14 cellular contexts compared by ENCODE assay signal in genomic region chr19:46978470-46978869, GRCh38. TPM values are rescaled to one million over a fixed set of nuclear protein-coding genes. Genes with fewer than 3 reads are reported as not detected.
DNase-seq lines count a peak whose midpoint lies in the region; ATAC-seq, FAIRE-seq and TF ChIP-seq lines count a peak whose summit lies in the region.
"Had no signal": no experiment of that assay in that cellular context is flagged by ENCODE, and none has a peak within 500 bp of the region (broad histone marks: within the 10 kb centered on the region; RNA-seq: fewer than 3 reads in every experiment).

No MANE protein-coding gene starts in this region.

- FAIRE-seq in H54 (lab: Jason Lieb, UNC), result no peak

- no peak for DNase-seq in stimulated activated naive CD8-positive, alpha-beta T cell treated with anti-CD3 and anti-CD28 coated beads, Interleukin-15, amount 100 ng/mL, for 72 hours
- no peak for DNase-seq in stimulated activated naive CD8-positive, alpha-beta T cell treated with anti-CD3 and anti-CD28 coated beads, Interleukin-15, Interleukin-2, amounts not matched to agents 100 U/mL and 50 U/mL, for 24 hours
- DNase-seq in osteoblast (ENCODE audit: insufficient read length, low spot score, missing footprints), result no peak
- no peak for DNase-seq in NCI-H2171 treated with DMSO at 0.1 percent for 48 hours (lab: John Stamatoyannopoulos, UW)
- no peak for DNase-seq in CD1c-positive myeloid dendritic cell (ENCODE audit: extremely low spot score)
- DNase-seq in mucosa of gallbladder (ENCODE audit: low spot score), result no peak
- DNase-seq in H54 (ENCODE audit: insufficient read length, low spot score), result no peak
- DNase-seq: aorta; effector memory CD4-positive, alpha-beta T cell; NCI-H2081; NK-92 treated with Interleukin-12 subunit alpha and Interleukin-12 subunit beta, amount 100 ng/mL, for 24 hours; SIG-M5; stimulated activated CD4-positive, alpha-beta T cell treated with anti-CD3 and anti-CD28 coated beads, Interleukin-12 subunit alpha, Interleukin-12 subunit beta, amount 100 ng/mL, for 4 hours had no signal

- peaks cover 70% of the 10 kb centered on the region for H3K4me1 ChIP-seq in osteoblast (ENCODE audit: insufficient read depth, low read length)

- peaks cover 3% of the 10 kb centered on the region for H3K36me3 ChIP-seq in osteoblast (ENCODE audit: insufficient read depth, low read length)

- H3K27me3 ChIP-seq in osteoblast (ENCODE audit: insufficient read depth, low read length), result no peaks in the 10 kb centered on the region

- H3K27ac Mint-ChIP-seq in stimulated activated naive CD8-positive, alpha-beta T cell treated with anti-CD3 and anti-CD28 coated beads, Interleukin-15, amount 100 ng/mL, for 72 hours, result peak overlapping the region; percentile 74 to 79
- H3K27ac Mint-ChIP-seq in dendritic cell treated with granulocyte-macrophage colony-stimulating factor and Interleukin-4, amounts not matched to agents 40 ng/mL and 50 ng/mL, for 4 days, result peak overlapping the region; percentile 22

- H3K79me2 ChIP-seq in osteoblast (ENCODE audit: insufficient read depth, low read length), result peaks cover 58% of the 10 kb centered on the region

- H3K9me3 Mint-ChIP-seq in stimulated activated naive CD8-positive, alpha-beta T cell treated with anti-CD3 and anti-CD28 coated beads, Interleukin-15, amount 100 ng/mL, for 72 hours, result no peaks in the 10 kb centered on the region
- no peaks in the 10 kb centered on the region for H3K9me3 Mint-ChIP-seq in dendritic cell treated with granulocyte-macrophage colony-stimulating factor and Interleukin-4, amounts not matched to agents 40 ng/mL and 50 ng/mL, for 4 days

- H3K4me1 Mint-ChIP-seq in stimulated activated naive CD8-positive, alpha-beta T cell treated with anti-CD3 and anti-CD28 coated beads, Interleukin-15, amount 100 ng/mL, for 72 hours, result peaks cover 49% of the 10 kb centered on the region
- peaks cover 70% of the 10 kb centered on the region for H3K4me1 Mint-ChIP-seq in dendritic cell treated with granulocyte-macrophage colony-stimulating factor and Interleukin-4, amounts not matched to agents 40 ng/mL and 50 ng/mL, for 4 days (ENCODE audit: low read depth)

- H3K9me3 ChIP-seq in osteoblast (ENCODE audit: low read depth, low read length), result no peaks in the 10 kb centered on the region

- H3K27me3 Mint-ChIP-seq in stimulated activated naive CD8-positive, alpha-beta T cell treated with anti-CD3 and anti-CD28 coated beads, Interleukin-15, amount 100 ng/mL, for 72 hours, result no peaks in the 10 kb centered on the region
- no peaks in the 10 kb centered on the region for H3K27me3 Mint-ChIP-seq in dendritic cell treated with granulocyte-macrophage colony-stimulating factor and Interleukin-4, amounts not matched to agents 40 ng/mL and 50 ng/mL, for 4 days

- no peak for TF ChIP-seq CTCF in osteoblast (IDR thresholded peaks at IDR 0.05; ENCODE audit: extremely low read depth, low read depth, low read length)

- TF ChIP-seq POLR2A in H54 (IDR thresholded peaks at IDR 0.05; ENCODE audit: low read depth, low read length), result no peak

- no peaks in the 10 kb centered on the region for H4K20me1 ChIP-seq in osteoblast (ENCODE audit: insufficient read depth, low read length)

- H2AFZ ChIP-seq in osteoblast (ENCODE audit: low read length), result no peak overlapping the region

- H3K4me3 ChIP-seq in osteoblast (ENCODE audit: insufficient read depth, low read length), result no peak overlapping the region

- intact Hi-C loops in dendritic cell treated with granulocyte-macrophage colony-stimulating factor and Interleukin-4, amounts not matched to agents 40 ng/mL and 50 ng/mL, for 4 days (cut with micrococcal nuclease), result no loop called here

- peak overlapping the region; percentile 99 for H3K27ac ChIP-seq in osteoblast (ENCODE audit: low read depth, low read length)

- ATAC-seq in stimulated activated naive CD8-positive, alpha-beta T cell treated with anti-CD3 and anti-CD28 coated beads, Interleukin-15, amount 100 ng/mL, for 72 hours, result peak; percentile 56
- ATAC-seq in stimulated activated naive CD8-positive, alpha-beta T cell treated with anti-CD3 and anti-CD28 coated beads, Interleukin-15, Interleukin-2, amounts not matched to agents 100 U/mL and 50 U/mL, for 24 hours, result no peak

- peaks cover 19% of the 10 kb centered on the region for H3K36me3 Mint-ChIP-seq in dendritic cell treated with granulocyte-macrophage colony-stimulating factor and Interleukin-4, amounts not matched to agents 40 ng/mL and 50 ng/mL, for 4 days (ENCODE audit: low read depth)

- no peak overlapping the region for H3K4me2 ChIP-seq in osteoblast (ENCODE audit: insufficient read depth, low read length)

- H3K4me3 Mint-ChIP-seq in stimulated activated naive CD8-positive, alpha-beta T cell treated with anti-CD3 and anti-CD28 coated beads, Interleukin-15, amount 100 ng/mL, for 72 hours, result no peak overlapping the region
- H3K4me3 Mint-ChIP-seq in dendritic cell treated with granulocyte-macrophage colony-stimulating factor and Interleukin-4, amounts not matched to agents 40 ng/mL and 50 ng/mL, for 4 days, result no peak overlapping the region

RNA-seq across cellular contexts. Expression of gene NPAS1, which starts 41.2 kb away (rescaled TPM):
- total RNA-seq in osteoblast, result 0.72 and 1.2 TPM in 2 replicates
- 0.40 TPM for total RNA-seq in mucosa of gallbladder
